In genomic region chr1:162206749-162207635, GRCh38 we compare ENCODE assay signal across 8 cellular contexts.
DNase-seq lines count a peak whose midpoint lies in the region; ATAC-seq and TF ChIP-seq lines count a peak whose summit lies in the region.

No MANE protein-coding gene starts in this region.

- H3K36me3 ChIP-seq in BE2C (no peaks in the 10 kb centered on the region), SJCRH30 (no peaks in the 10 kb centered on the region)

- no peaks in the 10 kb centered on the region for H3K9me3 Mint-ChIP-seq in stimulated activated naive B cell treated with anti-CD40 and anti-IgM and Interleukin-4, amounts not matched to agents 10 μg/mL and 1 μg/mL and 100 μg/mL, for 72 hours
- H3K9me3 Mint-ChIP-seq in activated naive CD8-positive, alpha-beta T cell treated with anti-CD3 and anti-CD28 coated beads for 36 hours = no peaks in the 10 kb centered on the region

- H3K27me3 Mint-ChIP-seq in stimulated activated naive B cell treated with anti-CD40 and anti-IgM and Interleukin-4, amounts not matched to agents 10 μg/mL and 1 μg/mL and 100 μg/mL, for 72 hours = peaks cover 17 to 20% of the 10 kb centered on the region in 2 donors
- peaks cover 19% of the 10 kb centered on the region for H3K27me3 Mint-ChIP-seq in activated naive CD8-positive, alpha-beta T cell treated with anti-CD3 and anti-CD28 coated beads for 36 hours

- no peak overlapping the region for H3K4me3 Mint-ChIP-seq in stimulated activated naive B cell treated with anti-CD40 and anti-IgM and Interleukin-4, amounts not matched to agents 10 μg/mL and 1 μg/mL and 100 μg/mL, for 72 hours
- H3K4me3 Mint-ChIP-seq in activated naive CD8-positive, alpha-beta T cell treated with anti-CD3 and anti-CD28 coated beads for 36 hours = no peak overlapping the region

- no peaks in the 10 kb centered on the region for H3K27me3 ChIP-seq in BE2C
- no peaks in the 10 kb centered on the region for H3K27me3 ChIP-seq in SJCRH30

- DNase-seq in BE2C (peak; percentile 25), NCI-H1436 treated with DMSO at 0.1 percent for 48 hours (lab: John Stamatoyannopoulos, UW) (peak; percentile 96), SJCRH30 (peak in 1 of 2 experiments; percentile 38), left colon (peak; percentile 68 to 90), NK-92 (lab: John Stamatoyannopoulos, UW; ENCODE audit: unreplicated experiment) (no peak)
- DNase-seq in stimulated activated naive B cell treated with anti-CD40 and anti-IgM and Interleukin-4, amounts not matched to agents 10 μg/mL and 1 μg/mL and 100 μg/mL, for 72 hours = no peak
- DNase-seq in activated naive CD8-positive, alpha-beta T cell treated with anti-CD3 and anti-CD28 coated beads for 36 hours = no peak
- DNase-seq in stimulated activated naive CD4-positive, alpha-beta T cell treated with Interleukin-2 at 50 U/mL for 16 hours (lab: John Stamatoyannopoulos, UW) = no peak

- no peak for TF ChIP-seq CTCF in BE2C (IDR thresholded peaks at IDR 0.05; ENCODE audit: low read depth, low read length)

- intact Hi-C loops in left colon (cut with DNase I, micrococcal nuclease) = no loop called here

- peak; percentile 95 for ATAC-seq in left colon
- no peak for ATAC-seq in stimulated activated naive B cell treated with anti-CD40 and anti-IgM and Interleukin-4, amounts not matched to agents 10 μg/mL and 1 μg/mL and 100 μg/mL, for 72 hours (replicated peaks)

- H3K4me1 Mint-ChIP-seq in stimulated activated naive B cell treated with anti-CD40 and anti-IgM and Interleukin-4, amounts not matched to agents 10 μg/mL and 1 μg/mL and 100 μg/mL, for 72 hours = no peaks in the 10 kb centered on the region
- no peaks in the 10 kb centered on the region for H3K4me1 Mint-ChIP-seq in activated naive CD8-positive, alpha-beta T cell treated with anti-CD3 and anti-CD28 coated beads for 36 hours

- H3K4me3 ChIP-seq in BE2C (ENCODE audit: low read depth, low read length) (peak overlapping the region; percentile 10), SJCRH30 (0 out of 2 replicates have a peak overlapping the region, but pooled peaks have one; percentile 8)

- no peaks in the 10 kb centered on the region for H3K36me3 Mint-ChIP-seq in stimulated activated naive B cell treated with anti-CD40 and anti-IgM and Interleukin-4, amounts not matched to agents 10 μg/mL and 1 μg/mL and 100 μg/mL, for 72 hours
- no peaks in the 10 kb centered on the region for H3K36me3 Mint-ChIP-seq in activated naive CD8-positive, alpha-beta T cell treated with anti-CD3 and anti-CD28 coated beads for 36 hours

- no peak overlapping the region for H3K27ac Mint-ChIP-seq in stimulated activated naive B cell treated with anti-CD40 and anti-IgM and Interleukin-4, amounts not matched to agents 10 μg/mL and 1 μg/mL and 100 μg/mL, for 72 hours
- no peak overlapping the region for H3K27ac Mint-ChIP-seq in activated naive CD8-positive, alpha-beta T cell treated with anti-CD3 and anti-CD28 coated beads for 36 hours

- H3K4me1 ChIP-seq in BE2C (peaks cover 8% of the 10 kb centered on the region), SJCRH30 (peaks cover 11% of the 10 kb centered on the region)

- H3K27ac ChIP-seq in SJCRH30 = no peak overlapping the region

- no peaks in the 10 kb centered on the region for H3K9me3 ChIP-seq in BE2C
- H3K9me3 ChIP-seq in SJCRH30 (replicated peaks) = no peaks in the 10 kb centered on the region

Comparison
In these comparisons a context has a peak if more than half of its experiments do, and no peak if none do; other contexts are left out.
1. DNase-seq: peak in BE2C (single experiment), NCI-H1436 treated with DMSO at 0.1 percent for 48 hours (single experiment) and left colon (2 of 2); none in stimulated activated naive B cell treated with anti-CD40 and anti-IgM and Interleukin-4, amounts not matched to agents 10 μg/mL and 1 μg/mL and 100 μg/mL, for 72 hours (single experiment), NK-92 (single experiment), activated naive CD8-positive, alpha-beta T cell treated with anti-CD3 and anti-CD28 coated beads for 36 hours (single experiment) and stimulated activated naive CD4-positive, alpha-beta T cell treated with Interleukin-2 at 50 U/mL for 16 hours (single experiment).